Comparison of ENCODE assay signal across 18 cellular contexts in genomic region chr2:75221872-75222271, GRCh38. TPM values are rescaled to one million over a fixed set of nuclear protein-coding genes. Genes with fewer than 3 reads are reported as not detected.
DNase-seq lines count a peak whose midpoint lies in the region; ATAC-seq and TF ChIP-seq lines count a peak whose summit lies in the region.
"Had no signal": no experiment of that assay in that cellular context is flagged by ENCODE, and none has a peak within 500 bp of the region (broad histone marks: within the 10 kb centered on the region; RNA-seq: fewer than 3 reads in every experiment).

No MANE protein-coding gene starts in this region.

- H3K36me3 ChIP-seq in adipocyte (ENCODE audit: control insufficient read depth, insufficient read depth, low read length, severe bottlenecking) (no peaks in the 10 kb centered on the region), gastrocnemius medialis (no peaks in the 10 kb centered on the region)
- H3K36me3 ChIP-seq: left ventricle myocardium inferior had no signal

- no peaks in the 10 kb centered on the region for H3K9me3 ChIP-seq in AG04450 (ENCODE audit: control insufficient read depth, insufficient read depth, low read length)
- no peaks in the 10 kb centered on the region for H3K9me3 ChIP-seq in adipocyte (ENCODE audit: control insufficient read depth, low read length)
- no peaks in the 10 kb centered on the region for H3K9me3 ChIP-seq in gastrocnemius medialis
- H3K9me3 ChIP-seq: left ventricle myocardium inferior had no signal

- DNase-seq in AG04450 (ENCODE audit: low read depth, low spot score), result peak; percentile 45
- DNase-seq in HCEC 1CT, result peak; percentile 89
- DNase-seq in adipocyte (ENCODE audit: low read depth), result peak; percentile 12
- peak; percentile 68 to 77 for DNase-seq in foreskin fibroblast
- DNase-seq in activated CD4-positive, alpha-beta T cell treated with anti-CD3 and anti-CD28 coated beads for 48 hours, result no peak
- no peak for DNase-seq in gastrocnemius medialis
- DNase-seq in posterior vena cava (ENCODE audit: low spot score), result no peak
- no peak for DNase-seq in HK-2 (ENCODE audit: unreplicated experiment)
- DNase-seq: activated CD8-positive, alpha-beta T cell treated with anti-CD3 and anti-CD28 coated beads for 36 hours; amygdala; Calu3; cortex of kidney; erythroblast; H7; left ventricle myocardium inferior; naive thymus-derived CD8-positive, alpha-beta T cell; NCI-H1417 had no signal

- H3K4me3 ChIP-seq in AG04450 (ENCODE audit: low read depth, low read length) (no peak overlapping the region), adipocyte (ENCODE audit: low read length) (no peak overlapping the region), foreskin fibroblast (ENCODE audit: low read depth in 1 of 2, low read length in 2 of 2) (no peak overlapping the region), gastrocnemius medialis (no peak overlapping the region)
- H3K4me3 ChIP-seq: left ventricle myocardium inferior, SK-N-MC had no signal

- POLR2A ChIA-PET in AG04450 (lab: Yijun Ruan, JAX), result no interaction called here

- in situ Hi-C loops in gastrocnemius medialis (cut with MboI; ENCODE audit: low sequenced_read_pairs in 4 of 4), result no loop called here

- TF ChIP-seq POLR2A in gastrocnemius medialis (IDR thresholded peaks at IDR 0.05), result no peak

- intact Hi-C loops in gastrocnemius medialis (cut with DNase I; ENCODE audit: low total_unique reads), result no loop called here
- intact Hi-C loops in posterior vena cava (cut with DNase I), result no loop called here

- H3K4me1 ChIP-seq in adipocyte (ENCODE audit: control insufficient read depth, insufficient read depth, low read length) (no peaks in the 10 kb centered on the region), gastrocnemius medialis (no peaks in the 10 kb centered on the region)
- H3K4me1 ChIP-seq: left ventricle myocardium inferior had no signal

- H3K9ac ChIP-seq in adipocyte (ENCODE audit: low read length), result no peak overlapping the region

- CTCF ChIA-PET in AG04450 (lab: Charles Lee), result interaction anchor here (2.4 kb wide), 1 partner anchor 22 kb away, joined by 9 read pairs; the partner anchor contains the start of gene TACR1

- H3K27ac ChIP-seq in AG04450 (ENCODE audit: low read depth, low read length) (no peak overlapping the region), gastrocnemius medialis (no peak overlapping the region)
- H3K27ac ChIP-seq: left ventricle myocardium inferior, SK-N-MC had no signal

- ATAC-seq in gastrocnemius medialis, result no peak
- ATAC-seq: activated CD8-positive, alpha-beta T cell treated with anti-CD3 and anti-CD28 coated beads for 36 hours; naive thymus-derived CD8-positive, alpha-beta T cell had no signal

- TF ChIP-seq CTCF in AG04450 (IDR thresholded peaks at IDR 0.05; ENCODE audit: low read depth, low read length) (no peak), foreskin fibroblast (IDR thresholded peaks at IDR 0.05; ENCODE audit: low read depth, low read length) (no peak), gastrocnemius medialis (IDR thresholded peaks at IDR 0.05 in 4 of 5, conservative IDR thresholded peaks at IDR 0.05 in 1 of 5) (no peak)

- H3K27me3 ChIP-seq in AG04450 (ENCODE audit: control insufficient read depth, insufficient read depth, low read length) (no peaks in the 10 kb centered on the region), adipocyte (replicated peaks; ENCODE audit: control insufficient read depth, insufficient read depth, low read length) (no peaks in the 10 kb centered on the region), gastrocnemius medialis (no peaks in the 10 kb centered on the region)

RNA-seq across cellular contexts. Expression of gene TACR1, which starts 22.6 kb away (rescaled TPM):
- 0.14 and 0.30 TPM in 2 replicates for polyA plus RNA-seq in AG04450 (2011; rRNA removed)
- polyA minus RNA-seq in AG04450 (2011; rRNA and poly(A)+ RNA removed), result 0.43 and 0.74 TPM in 2 replicates
- under 1 TPM; 0.07 to 0.42 (median 0.19) TPM for total RNA-seq in gastrocnemius medialis
- 1 to 10 TPM; 1.1 to 2.1 TPM for total RNA-seq in posterior vena cava
- total RNA-seq: activated CD8-positive, alpha-beta T cell treated with anti-CD3 and anti-CD28 coated beads for 36 hours; Calu3; naive thymus-derived CD8-positive, alpha-beta T cell had no signal

Comparison
In these comparisons a context has a peak if more than half of its experiments do, and no peak if none do; other contexts are left out.
1. DNase-seq: peak in AG04450 (single experiment), HCEC 1CT (single experiment), adipocyte (single experiment) and foreskin fibroblast (2 of 2); none in activated CD4-positive, alpha-beta T cell treated with anti-CD3 and anti-CD28 coated beads for 48 hours (single experiment), gastrocnemius medialis (0 of 2), posterior vena cava (single experiment) and HK-2 (single experiment).